ENCODE assay signal across 37 cellular contexts in genomic region chr5:160251406-160252155, GRCh38. TPM values are rescaled to one million over a fixed set of nuclear protein-coding genes. Genes with fewer than 3 reads are reported as not detected.
"Had no signal": no experiment of that assay in that cellular context is flagged by ENCODE, and none has a peak within 500 bp of the region (broad histone marks: within the 10 kb centered on the region; RNA-seq: fewer than 3 reads in every experiment).

No MANE protein-coding gene starts in this region.

- H3K27me3 ChIP-seq: dorsolateral prefrontal cortex, gastroesophageal sphincter, neutrophil, suprapubic skin, tibial nerve, vagina had no signal

- H3K36me3 ChIP-seq: suprapubic skin had no signal

- H3K9me3 Mint-ChIP-seq: activated naive CD4-positive, alpha-beta T cell treated with anti-CD3 and anti-CD28 coated beads, Interleukin-2, amount 50 U/mL, for 72 hours; activated T-helper 2 cell treated with anti-CD3 and anti-CD28 coated beads, Interferon-gamma antibody, Interleukin-2, Interleukin-4, amounts not matched to agents 10 μg/mL and 5 μg/mL and 100 μg/mL, durations not matched to agents 14 hours and 24 hours and 36 hours; mesothelial cell of epicardium; natural killer cell treated with Interleukin-12 subunit alpha and Interleukin-12 subunit beta and Interleukin-15 and Interleukin-18, amount 100 ng/mL, for 72 hours; T-helper 2 cell treated with Interferon-gamma antibody and Interleukin-4, amounts not matched to agents 5 μg/mL and 100 μg/mL, for 36 hours had no signal

- ATAC-seq: activated CD4-positive, alpha-beta T cell treated with anti-CD3 and anti-CD28 coated beads for 36 hours; activated CD8-positive, alpha-beta memory T cell treated with anti-CD3 and anti-CD28 coated beads, Interleukin-2, amount 10 ng/mL, durations not matched to agents 7 days and 5 days; activated CD8-positive, alpha-beta T cell treated with anti-CD3 and anti-CD28 coated beads, Interleukin-2, amount 10 ng/mL, durations not matched to agents 7 days and 5 days; activated naive CD4-positive, alpha-beta T cell treated with anti-CD3 and anti-CD28 coated beads, Interleukin-2, amount 50 U/mL, for 72 hours; gastroesophageal sphincter; natural killer cell treated with Interleukin-12 subunit alpha and Interleukin-12 subunit beta and Interleukin-15 and Interleukin-18, amount 100 ng/mL, for 72 hours; sciatic nerve had no signal

- H3K27ac ChIP-seq: coronary artery, dorsolateral prefrontal cortex, gastroesophageal sphincter, neutrophil, suprapubic skin, tibial nerve, vagina had no signal

- H3K27me3 Mint-ChIP-seq: activated CD4-positive, alpha-beta T cell treated with anti-CD3 and anti-CD28 coated beads for 36 hours; natural killer cell treated with Interleukin-12 subunit alpha and Interleukin-12 subunit beta and Interleukin-15 and Interleukin-18, amount 100 ng/mL, for 72 hours had no signal

- H3K27ac Mint-ChIP-seq: activated CD4-positive, alpha-beta T cell treated with anti-CD3 and anti-CD28 coated beads for 36 hours; activated CD8-positive, alpha-beta memory T cell treated with anti-CD3 and anti-CD28 coated beads, Interleukin-2, amount 10 ng/mL, durations not matched to agents 7 days and 5 days; activated CD8-positive, alpha-beta T cell treated with anti-CD3 and anti-CD28 coated beads, Interleukin-2, amount 10 ng/mL, durations not matched to agents 7 days and 5 days; activated naive CD4-positive, alpha-beta T cell treated with anti-CD3 and anti-CD28 coated beads, Interleukin-2, amount 50 U/mL, for 72 hours; activated T-helper 2 cell treated with anti-CD3 and anti-CD28 coated beads, Interferon-gamma antibody, Interleukin-2, Interleukin-4, amounts not matched to agents 10 μg/mL and 5 μg/mL and 100 μg/mL, durations not matched to agents 14 hours and 24 hours and 36 hours; mesothelial cell of epicardium; natural killer cell treated with Interleukin-12 subunit alpha and Interleukin-12 subunit beta and Interleukin-15 and Interleukin-18, amount 100 ng/mL, for 72 hours; T-helper 2 cell treated with Interferon-gamma antibody and Interleukin-4, amounts not matched to agents 5 μg/mL and 100 μg/mL, for 36 hours had no signal

- H3K4me1 Mint-ChIP-seq: activated CD4-positive, alpha-beta T cell treated with anti-CD3 and anti-CD28 coated beads for 36 hours; activated CD8-positive, alpha-beta memory T cell treated with anti-CD3 and anti-CD28 coated beads, Interleukin-2, amount 10 ng/mL, durations not matched to agents 7 days and 5 days; mesothelial cell of epicardium had no signal

- H3K4me1 ChIP-seq: gastroesophageal sphincter, suprapubic skin, tibial nerve, vagina had no signal

- FAIRE-seq: bronchial epithelial cell, kidney, small intestine had no signal

- H3K9me3 ChIP-seq: gastroesophageal sphincter, neutrophil, suprapubic skin, tibial nerve, vagina had no signal

- H3K4me3 ChIP-seq: coronary artery, dorsolateral prefrontal cortex, gastroesophageal sphincter, suprapubic skin, tibial nerve, vagina had no signal

- H3K4me3 Mint-ChIP-seq: activated CD4-positive, alpha-beta T cell treated with anti-CD3 and anti-CD28 coated beads for 36 hours; activated CD8-positive, alpha-beta memory T cell treated with anti-CD3 and anti-CD28 coated beads, Interleukin-2, amount 10 ng/mL, durations not matched to agents 7 days and 5 days; activated CD8-positive, alpha-beta T cell treated with anti-CD3 and anti-CD28 coated beads, Interleukin-2, amount 10 ng/mL, durations not matched to agents 7 days and 5 days; mesothelial cell of epicardium; natural killer cell treated with Interleukin-12 subunit alpha and Interleukin-12 subunit beta and Interleukin-15 and Interleukin-18, amount 100 ng/mL, for 72 hours; T-helper 2 cell treated with Interferon-gamma antibody and Interleukin-4, amounts not matched to agents 5 μg/mL and 100 μg/mL, for 36 hours had no signal

- DNase-seq: activated CD4-positive, alpha-beta T cell treated with anti-CD3 and anti-CD28 coated beads for 36 hours; activated CD4-positive, CD25-positive, alpha-beta regulatory T cell; activated CD8-positive, alpha-beta memory T cell treated with anti-CD3 and anti-CD28 coated beads, Interleukin-2, amount 10 ng/mL, durations not matched to agents 7 days and 5 days; activated CD8-positive, alpha-beta T cell treated with anti-CD3 and anti-CD28 coated beads, Interleukin-2, amount 10 ng/mL, durations not matched to agents 7 days and 5 days; activated T-cell treated with anti-CD3 and anti-CD28 coated beads, Interleukin-2, amount 50 U/mL, for 48 hours; anterior cingulate cortex; dorsolateral prefrontal cortex; effector memory CD4-positive, alpha-beta T cell; head of caudate nucleus; hippocampal formation; kidney; left colon; small intestine; stimulated activated CD4-positive, alpha-beta T cell treated with anti-CD3 and anti-CD28 coated beads, Interleukin-15, amount 100 ng/mL, for 24 hours; stimulated activated CD4-positive, alpha-beta T cell treated with anti-CD3 and anti-CD28 coated beads, Interleukin-2, amount 100 ng/mL, for 24 hours; stimulated activated naive CD4-positive, alpha-beta T cell; T-helper 1 cell had no signal

- H3K36me3 Mint-ChIP-seq: activated CD8-positive, alpha-beta memory T cell treated with anti-CD3 and anti-CD28 coated beads, Interleukin-2, amount 10 ng/mL, durations not matched to agents 7 days and 5 days; activated naive CD4-positive, alpha-beta T cell treated with anti-CD3 and anti-CD28 coated beads, Interleukin-2, amount 50 U/mL, for 72 hours; natural killer cell treated with Interleukin-12 subunit alpha and Interleukin-12 subunit beta and Interleukin-15 and Interleukin-18, amount 100 ng/mL, for 72 hours had no signal

RNA-seq across cellular contexts. Expression of gene FABP6, which starts 22.3 kb away (rescaled TPM):
- total RNA-seq: activated CD4-positive, alpha-beta T cell treated with anti-CD3 and anti-CD28 coated beads for 36 hours; activated CD8-positive, alpha-beta memory T cell treated with anti-CD3 and anti-CD28 coated beads, Interleukin-2, amount 10 ng/mL, durations not matched to agents 7 days and 5 days; activated CD8-positive, alpha-beta T cell treated with anti-CD3 and anti-CD28 coated beads, Interleukin-2, amount 10 ng/mL, durations not matched to agents 7 days and 5 days; activated naive CD4-positive, alpha-beta T cell treated with anti-CD3 and anti-CD28 coated beads, Interleukin-2, amount 50 U/mL, for 72 hours; activated T-helper 2 cell treated with anti-CD3 and anti-CD28 coated beads, Interferon-gamma antibody, Interleukin-2, Interleukin-4, amounts not matched to agents 10 μg/mL and 5 μg/mL and 100 μg/mL, durations not matched to agents 14 hours and 24 hours and 36 hours; bronchial epithelial cell; endothelial cell of umbilical vein; fibroblast of lung; fibroblast of villous mesenchyme; gastroesophageal sphincter; kidney; left colon; liver; mesothelial cell of epicardium; natural killer cell treated with Interleukin-12 subunit alpha and Interleukin-12 subunit beta and Interleukin-15 and Interleukin-18, amount 100 ng/mL, for 72 hours; osteocyte; posterior vena cava; renal cortical epithelial cell; sciatic nerve; tibial nerve had no signal
- polyA plus RNA-seq: endothelial cell of umbilical vein, fibroblast of lung, liver had no signal
